22 cellular contexts compared by ENCODE assay signal in the genomic region with DNA sequence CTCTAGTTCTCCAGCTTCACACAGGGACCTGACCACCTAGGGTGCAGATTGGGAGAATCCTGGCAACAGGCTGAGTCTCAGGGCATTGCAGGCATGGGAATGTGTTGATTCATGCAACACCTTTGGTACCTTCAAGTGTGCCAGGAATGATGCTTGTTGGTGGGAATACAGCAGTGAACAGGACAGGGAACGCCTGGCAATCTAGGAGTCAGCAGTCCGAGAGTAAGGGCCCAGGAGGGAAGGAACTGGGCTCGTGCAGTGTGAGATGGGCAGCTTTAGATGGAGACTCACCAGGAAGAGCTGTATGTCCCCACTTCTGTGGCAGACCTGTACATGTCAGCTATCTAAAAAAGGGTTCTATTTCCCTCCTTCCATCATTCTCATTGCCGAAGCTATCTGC.
"Had no signal": no experiment of that assay in that cellular context is flagged by ENCODE, and none has a peak within 500 bp of the region (broad histone marks: within the 10 kb centered on the region; RNA-seq: fewer than 3 reads in every experiment).

No MANE protein-coding gene starts in this region.

- DNase-seq: activated CD4-positive, alpha-beta T cell treated with anti-CD3 and anti-CD28 coated beads for 1 hour; activated CD4-positive, alpha-beta T cell treated with anti-CD3 and anti-CD28 coated beads, Interleukin-2, amount 50 U/mL, for 1 hour; activated CD8-positive, alpha-beta memory T cell treated with anti-CD3 and anti-CD28 coated beads, Interleukin-2, amount 10 ng/mL, durations not matched to agents 7 days and 5 days; activated CD8-positive, alpha-beta T cell treated with anti-CD3 and anti-CD28 coated beads, Interleukin-2, amount 10 ng/mL, durations not matched to agents 7 days and 5 days; activated naive CD8-positive, alpha-beta T cell treated with anti-CD3 and anti-CD28 coated beads, Interleukin-2, amount 50 U/mL, for 24 hours; activated T-cell treated with anti-CD3 and anti-CD28 coated beads, Interleukin-2, amount 50 U/mL, for 48 hours; amygdala; central memory CD4-positive, alpha-beta T cell; gastrocnemius medialis; glutamatergic neuron; left ventricle myocardium superior; naive B cell; pancreas; psoas muscle; spleen; stimulated activated naive CD4-positive, alpha-beta T cell; T-helper 9 cell had no signal

- ATAC-seq: activated CD8-positive, alpha-beta memory T cell treated with anti-CD3 and anti-CD28 coated beads, Interleukin-2, amount 10 ng/mL, durations not matched to agents 7 days and 5 days; activated CD8-positive, alpha-beta T cell treated with anti-CD3 and anti-CD28 coated beads, Interleukin-2, amount 10 ng/mL, durations not matched to agents 7 days and 5 days; gastrocnemius medialis; left ventricle myocardium superior; pancreas; psoas muscle had no signal

- H3K27me3 ChIP-seq: gastrocnemius medialis, pancreas, spleen, tibial nerve had no signal

- H3K27ac Mint-ChIP-seq: activated CD8-positive, alpha-beta memory T cell treated with anti-CD3 and anti-CD28 coated beads, Interleukin-2, amount 10 ng/mL, durations not matched to agents 7 days and 5 days; activated CD8-positive, alpha-beta T cell treated with anti-CD3 and anti-CD28 coated beads, Interleukin-2, amount 10 ng/mL, durations not matched to agents 7 days and 5 days; activated naive CD4-positive, alpha-beta T cell treated with anti-CD3 and anti-CD28 coated beads, Interleukin-2, amount 50 U/mL, for 24 hours; activated naive CD8-positive, alpha-beta T cell treated with anti-CD3 and anti-CD28 coated beads, Interleukin-2, amount 50 U/mL, for 24 hours; activated T-helper 2 cell treated with anti-CD3 and anti-CD28 coated beads, Interferon-gamma antibody, Interleukin-2, Interleukin-4, amounts not matched to agents 10 μg/mL and 5 μg/mL and 100 μg/mL, durations not matched to agents 14 hours and 24 hours and 36 hours; dendritic cell treated with granulocyte-macrophage colony-stimulating factor and Interleukin-4, amounts not matched to agents 40 ng/mL and 50 ng/mL, for 4 days had no signal

- H3K9me3 ChIP-seq: gastrocnemius medialis, pancreas, psoas muscle, spleen, tibial nerve had no signal

- H3K27me3 Mint-ChIP-seq: activated CD8-positive, alpha-beta memory T cell treated with anti-CD3 and anti-CD28 coated beads, Interleukin-2, amount 10 ng/mL, durations not matched to agents 7 days and 5 days; activated naive CD4-positive, alpha-beta T cell treated with anti-CD3 and anti-CD28 coated beads, Interleukin-2, amount 50 U/mL, for 24 hours; activated naive CD8-positive, alpha-beta T cell treated with anti-CD3 and anti-CD28 coated beads, Interleukin-2, amount 50 U/mL, for 24 hours; dendritic cell treated with granulocyte-macrophage colony-stimulating factor and Interleukin-4, amounts not matched to agents 40 ng/mL and 50 ng/mL, for 4 days; naive B cell had no signal

- H3K4me3 ChIP-seq: gastrocnemius medialis, pancreas, psoas muscle, spleen, tibial nerve had no signal

- FAIRE-seq: islet of Langerhans, pancreas had no signal

- H3K4me1 Mint-ChIP-seq: activated naive CD4-positive, alpha-beta T cell treated with anti-CD3 and anti-CD28 coated beads, Interleukin-2, amount 50 U/mL, for 24 hours had no signal

- H3K27ac ChIP-seq: gastrocnemius medialis, pancreas, psoas muscle, spleen, tibial nerve had no signal

- H3K4me3 Mint-ChIP-seq: activated CD8-positive, alpha-beta memory T cell treated with anti-CD3 and anti-CD28 coated beads, Interleukin-2, amount 10 ng/mL, durations not matched to agents 7 days and 5 days; activated CD8-positive, alpha-beta T cell treated with anti-CD3 and anti-CD28 coated beads, Interleukin-2, amount 10 ng/mL, durations not matched to agents 7 days and 5 days; activated naive CD4-positive, alpha-beta T cell treated with anti-CD3 and anti-CD28 coated beads, Interleukin-2, amount 50 U/mL, for 24 hours; activated naive CD8-positive, alpha-beta T cell treated with anti-CD3 and anti-CD28 coated beads, Interleukin-2, amount 50 U/mL, for 24 hours; dendritic cell treated with granulocyte-macrophage colony-stimulating factor and Interleukin-4, amounts not matched to agents 40 ng/mL and 50 ng/mL, for 4 days had no signal

- H3K4me1 ChIP-seq: pancreas, psoas muscle had no signal

- H3K9me3 Mint-ChIP-seq: activated naive CD4-positive, alpha-beta T cell treated with anti-CD3 and anti-CD28 coated beads, Interleukin-2, amount 50 U/mL, for 24 hours; activated naive CD8-positive, alpha-beta T cell treated with anti-CD3 and anti-CD28 coated beads, Interleukin-2, amount 50 U/mL, for 24 hours; activated T-helper 2 cell treated with anti-CD3 and anti-CD28 coated beads, Interferon-gamma antibody, Interleukin-2, Interleukin-4, amounts not matched to agents 10 μg/mL and 5 μg/mL and 100 μg/mL, durations not matched to agents 14 hours and 24 hours and 36 hours; dendritic cell treated with granulocyte-macrophage colony-stimulating factor and Interleukin-4, amounts not matched to agents 40 ng/mL and 50 ng/mL, for 4 days; naive B cell had no signal
